9 cellular contexts compared by ENCODE assay signal in the genomic region with DNA sequence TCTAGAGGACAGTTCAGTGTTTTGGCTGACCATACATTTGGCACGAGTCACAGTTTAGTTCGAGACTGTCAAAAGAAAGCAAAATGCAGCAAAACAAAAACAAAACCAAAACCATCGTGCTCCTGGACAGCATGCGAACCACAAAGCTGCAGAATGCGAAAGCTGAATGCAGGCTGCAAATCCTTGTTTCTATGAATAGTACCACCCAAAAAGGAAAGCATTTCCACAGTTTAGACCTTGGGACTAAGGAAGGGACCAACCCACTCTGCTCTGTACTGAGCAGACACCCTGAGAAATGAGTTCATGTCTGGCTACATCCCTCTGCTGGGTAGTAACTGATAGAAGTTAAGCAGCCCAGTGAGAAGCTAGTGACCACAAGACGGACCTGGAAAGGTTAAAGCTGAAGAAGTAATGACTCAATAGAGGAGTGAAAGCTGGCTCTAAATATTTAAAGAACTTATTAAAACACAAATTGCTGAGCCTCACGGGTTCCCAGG. TPM values are rescaled to one million over a fixed set of nuclear protein-coding genes. Genes with fewer than 3 reads are reported as not detected.
A peak's percentile ranks its signal among the peaks of the same experiment; 100 is the strongest.
DNase-seq lines count a peak whose midpoint lies in the region; ATAC-seq and TF ChIP-seq lines count a peak whose summit lies in the region.
"Had no signal": no experiment of that assay in that cellular context is flagged by ENCODE, and none has a peak within 500 bp of the region (broad histone marks: within the 10 kb centered on the region; RNA-seq: fewer than 3 reads in every experiment).

No MANE protein-coding gene starts in this region.

- H3K36me3 ChIP-seq in CD8-positive, alpha-beta T cell (ENCODE audit: insufficient read depth, low read length) = peaks cover 15% of the 10 kb centered on the region
- peaks cover 0 to 4% of the 10 kb centered on the region in 2 donors for H3K36me3 ChIP-seq in left lung

- H3K9me3 ChIP-seq in CD8-positive, alpha-beta T cell (ENCODE audit: low read length) = no peaks in the 10 kb centered on the region
- H3K9me3 ChIP-seq in left lung = no peaks in the 10 kb centered on the region

- no peaks in the 10 kb centered on the region for H3K27me3 ChIP-seq in CD8-positive, alpha-beta T cell (ENCODE audit: insufficient read depth, low read length)
- H3K27me3 ChIP-seq in left lung = peaks cover 0 to 34% of the 10 kb centered on the region in 2 donors

- CTCF ChIA-PET in CD8-positive, alpha-beta T cell (lab: Charles Lee) = interaction anchor here (0.6 to 6.0 kb wide), 21 partner anchors 8 to 490 kb away, joined by 3 to 69 read pairs (median 4); partner anchors contain the start of gene ANKRD31

- peak overlapping the region; percentile 46 for H3K4me3 Mint-ChIP-seq in CD8-positive, alpha-beta T cell
- peak overlapping the region; percentile 58 to 79 (median 66) for H3K4me3 Mint-ChIP-seq in immature natural killer cell

- no peaks in the 10 kb centered on the region for H3K9me3 Mint-ChIP-seq in CD8-positive, alpha-beta T cell
- H3K9me3 Mint-ChIP-seq in immature natural killer cell = no peaks in the 10 kb centered on the region

- POLR2A ChIA-PET in CD8-positive, alpha-beta T cell (lab: Charles Lee) = interaction anchor here (1.1 to 12.6 kb wide), 4 partner anchors 12 to 189 kb away, joined by 3 to 155 read pairs (median 14); partner anchors contain the start of gene ANKRD31

- H3K36me3 Mint-ChIP-seq in CD8-positive, alpha-beta T cell = peaks cover 49% of the 10 kb centered on the region
- peaks cover under 1 to 8% (median 4%) of the 10 kb centered on the region in 3 donors for H3K36me3 Mint-ChIP-seq in immature natural killer cell

- no peak for DNase-seq in CD8-positive, alpha-beta T cell
- DNase-seq in RPMI8226 = peak; percentile 86
- peak in 1 of 3 donors; percentile 28 for DNase-seq in immature natural killer cell
- DNase-seq in mesenteric fat pad (ENCODE audit: low spot score) = no peak
- DNase-seq in NCI-H2196 treated with DMSO at 0.1 percent for 48 hours (lab: John Stamatoyannopoulos, UW; ENCODE audit: unreplicated experiment) = no peak
- no peak for DNase-seq in left lung

- H3K4me1 Mint-ChIP-seq in CD8-positive, alpha-beta T cell (ENCODE audit: low read depth) = peaks cover 81% of the 10 kb centered on the region
- H3K4me1 Mint-ChIP-seq in immature natural killer cell = peaks cover 40 to 47% of the 10 kb centered on the region in 2 donors

- intact Hi-C loops in CD8-positive, alpha-beta T cell (cut with DNase I, micrococcal nuclease) = loop anchor here (1.0 to 10.0 kb wide), 5 partner anchors 10 to 1206 kb away; no protein-coding TSS in a partner anchor
- intact Hi-C loops in left lung (cut with DNase I) = no loop called here

- TF ChIP-seq CTCF in CD8-positive, alpha-beta T cell (IDR thresholded peaks at IDR 0.05) = no peak
- TF ChIP-seq CTCF in left lung (IDR thresholded peaks at IDR 0.05) = no peak

- peak overlapping the region; percentile 8 for H3K4me3 ChIP-seq in CD8-positive, alpha-beta T cell (ENCODE audit: low read depth, low read length)
- no peak overlapping the region for H3K4me3 ChIP-seq in left lung

- H3K27ac ChIP-seq in CD8-positive, alpha-beta T cell (ENCODE audit: low read depth, low read length) = no peak overlapping the region
- no peak overlapping the region for H3K27ac ChIP-seq in left lung
- H3K27ac ChIP-seq: parathyroid adenoma had no signal

- peak overlapping the region; percentile 81 for H3K27ac Mint-ChIP-seq in CD8-positive, alpha-beta T cell
- peak overlapping the region; percentile 23 to 85 (median 56) for H3K27ac Mint-ChIP-seq in immature natural killer cell

- peaks cover 53% of the 10 kb centered on the region for H3K4me1 ChIP-seq in CD8-positive, alpha-beta T cell (ENCODE audit: insufficient read depth, low read length)
- peaks cover 9 to 11% of the 10 kb centered on the region in 2 donors for H3K4me1 ChIP-seq in left lung

- H3K27me3 Mint-ChIP-seq in CD8-positive, alpha-beta T cell (ENCODE audit: low read depth) = no peaks in the 10 kb centered on the region
- H3K27me3 Mint-ChIP-seq in immature natural killer cell (ENCODE audit: low read depth in 3 of 3) = peaks cover 10 to 20% (median 13%) of the 10 kb centered on the region in 3 donors

- no peak for ATAC-seq in CD8-positive, alpha-beta T cell
- ATAC-seq in GM21367 (IDR thresholded peaks at IDR 0.05; ENCODE audit: unreplicated experiment) (peak; percentile 51), GM18519 (IDR thresholded peaks at IDR 0.05; ENCODE audit: low FRiP score, unreplicated experiment) (no peak), left lung (no peak)

RNA-seq across cellular contexts. Expression of gene GCNT4, which starts 3.9 kb away (rescaled TPM):
- 1 to 10 TPM; 6.4 to 6.8 TPM for total RNA-seq in CD8-positive, alpha-beta T cell
- under 1 TPM in 2 of 3 donors, not detected in 1; 0.03 to 0.10 TPM for polyA plus RNA-seq in immature natural killer cell
- total RNA-seq in mesenteric fat pad (1.00 TPM), left lung (1 to 10 TPM; 1.7 to 3.6 TPM)

Comparison
In these comparisons a context has a peak if more than half of its experiments do, and no peak if none do; other contexts are left out.
1. intact Hi-C loops: an anchor here in CD8-positive, alpha-beta T cell (1.0 to 10.0 kb wide); none called in left lung.